ENCODE assay signal across 8 cellular contexts in genomic region chr5:137220523-137220927, GRCh38.
DNase-seq lines count a peak whose midpoint lies in the region; ATAC-seq and TF ChIP-seq lines count a peak whose summit lies in the region.

No MANE protein-coding gene starts in this region.

- no peak overlapping the region for H3K4me3 ChIP-seq in iPS DF 6.9 (ENCODE audit: low read length)

- in situ Hi-C loops in GM13976 (cut with MboI; ENCODE audit: low sequenced_read_pairs, unreplicated experiment): no loop called here

- H3K27me3 ChIP-seq in iPS DF 6.9 (ENCODE audit: control insufficient read depth, insufficient read depth, low read length): no peaks in the 10 kb centered on the region

- H3K4me1 ChIP-seq in iPS DF 6.9 (ENCODE audit: control insufficient read depth, insufficient read depth, low read length): no peaks in the 10 kb centered on the region

- DNase-seq in GM13976 (ENCODE audit: low spot score): peak; percentile 26
- DNase-seq in NCI-H2029 (lab: John Stamatoyannopoulos, UW): peak; percentile 73
- peak; percentile 58 for DNase-seq in iPS DF 6.9 (ENCODE audit: low read depth, low spot score)
- no peak for DNase-seq in UCSD-AML1 (lab: John Stamatoyannopoulos, UW; ENCODE audit: unreplicated experiment)

- ATAC-seq in HG02852 (IDR thresholded peaks at IDR 0.05; ENCODE audit: unreplicated experiment) (peak; percentile 81), HG03439 (IDR thresholded peaks at IDR 0.05; ENCODE audit: unreplicated experiment) (no peak)
- ATAC-seq in activated T-helper 17 cell treated with anti-CD3 and anti-CD28 coated beads, Interleukin-2, amount 50 U/mL, for 72 hours (replicated peaks): peak; percentile 67

- no peak overlapping the region for H3K4me3 Mint-ChIP-seq in activated T-helper 17 cell treated with anti-CD3 and anti-CD28 coated beads, Interleukin-2, amount 50 U/mL, for 72 hours

- peaks cover 4% of the 10 kb centered on the region for H3K27me3 Mint-ChIP-seq in activated T-helper 17 cell treated with anti-CD3 and anti-CD28 coated beads, Interleukin-2, amount 50 U/mL, for 72 hours

- no peak overlapping the region for H3K27ac Mint-ChIP-seq in activated T-helper 17 cell treated with anti-CD3 and anti-CD28 coated beads, Interleukin-2, amount 50 U/mL, for 72 hours

- H3K27ac ChIP-seq in 22Rv1 (no peak overlapping the region), iPS DF 6.9 (ENCODE audit: low read length) (no peak overlapping the region)

- no peaks in the 10 kb centered on the region for H3K9me3 ChIP-seq in iPS DF 6.9 (ENCODE audit: control insufficient read depth, insufficient read depth, low read length)

- no peaks in the 10 kb centered on the region for H3K9me3 Mint-ChIP-seq in activated T-helper 17 cell treated with anti-CD3 and anti-CD28 coated beads, Interleukin-2, amount 50 U/mL, for 72 hours

- no peaks in the 10 kb centered on the region for H3K4me1 Mint-ChIP-seq in activated T-helper 17 cell treated with anti-CD3 and anti-CD28 coated beads, Interleukin-2, amount 50 U/mL, for 72 hours

- no CpG with 5 or more reads among the region's 3 CpGs for WGBS in iPS DF 6.9 (ENCODE audit: insufficient coverage, insufficient read length)

- H3K36me3 Mint-ChIP-seq in activated T-helper 17 cell treated with anti-CD3 and anti-CD28 coated beads, Interleukin-2, amount 50 U/mL, for 72 hours (ENCODE audit: low read depth): no peaks in the 10 kb centered on the region

- H3K36me3 ChIP-seq in iPS DF 6.9 (ENCODE audit: control insufficient read depth, insufficient read depth, low read length): no peaks in the 10 kb centered on the region

- TF ChIP-seq CTCF in 22Rv1 (IDR thresholded peaks at IDR 0.05) (peak; percentile 82), GM13976 (IDR thresholded peaks at IDR 0.05; ENCODE audit: borderline replicate concordance, control extremely low read depth, extremely low read depth, insufficient read depth, missing control alignments) (peak; percentile 47)
